ENCODE assay signal across 11 cellular contexts in genomic region chr5:77167695-77168111, GRCh38. TPM values are rescaled to one million over a fixed set of nuclear protein-coding genes. Genes with fewer than 3 reads are reported as not detected.
DNase-seq lines count a peak whose midpoint lies in the region; ATAC-seq and TF ChIP-seq lines count a peak whose summit lies in the region.
"Had no signal": no experiment of that assay in that cellular context is flagged by ENCODE, and none has a peak within 500 bp of the region (broad histone marks: within the 10 kb centered on the region; RNA-seq: fewer than 3 reads in every experiment).

No MANE protein-coding gene starts in this region.

- TF ChIP-seq CTCF in C4-2B (conservative IDR thresholded peaks at IDR 0.05) = no peak
- TF ChIP-seq CTCF in esophagus squamous epithelium (IDR thresholded peaks at IDR 0.05) = no peak
- no peak for TF ChIP-seq CTCF in psoas muscle (IDR thresholded peaks at IDR 0.05)

- no peak for TF ChIP-seq POLR2A in esophagus squamous epithelium (IDR thresholded peaks at IDR 0.05)

- ATAC-seq in psoas muscle (peak; percentile 75 to 87 (median 86)), HG03439 (IDR thresholded peaks at IDR 0.05; ENCODE audit: unreplicated experiment) (no peak), GM21576 (IDR thresholded peaks at IDR 0.05; ENCODE audit: unreplicated experiment) (no peak), GM21360 (IDR thresholded peaks at IDR 0.05; ENCODE audit: unreplicated experiment) (no peak)
- ATAC-seq: natural killer cell treated with Interleukin-12 subunit alpha and Interleukin-12 subunit beta and Interleukin-15 and Interleukin-18, amount 100 ng/mL, for 72 hours had no signal

- H3K9me3 ChIP-seq in esophagus squamous epithelium = no peaks in the 10 kb centered on the region
- H3K9me3 ChIP-seq in psoas muscle = no peaks in the 10 kb centered on the region

- H3K27me3 ChIP-seq in esophagus squamous epithelium = peaks cover 0 to 10% (median 0%) of the 10 kb centered on the region in 4 donors
- H3K27me3 ChIP-seq in psoas muscle (ENCODE audit: insufficient read depth in 3 of 3, low read length in 2 of 3) = no peaks in the 10 kb centered on the region

- 22 to 47% methylated on average over 1 to 4 of the region's 4 CpGs for WGBS in esophagus squamous epithelium, 2 donors
- 11 to 18% (median 12%) methylated on average over 4 of the region's 4 CpGs for WGBS in psoas muscle, 3 donors

- DNase-seq in NCI-H69 (lab: John Stamatoyannopoulos, UW) (peak; percentile 29), esophagus squamous epithelium (lab: John Stamatoyannopoulos, UW) (no peak), psoas muscle (peak in 1 of 2 donors; percentile 15), NCI-H2227 treated with DMSO at 0.1 percent for 48 hours (lab: John Stamatoyannopoulos, UW) (no peak)
- DNase-seq: effector CD4-positive, alpha-beta T cell; stimulated activated naive CD4-positive, alpha-beta T cell treated with Interleukin-2 at 50 U/mL for 16 hours had no signal

- intact Hi-C loops in esophagus squamous epithelium (cut with DNase I) (no loop called here), psoas muscle (cut with DNase I) (no loop called here)

- no peaks in the 10 kb centered on the region for H3K36me3 ChIP-seq in esophagus squamous epithelium
- no peaks in the 10 kb centered on the region for H3K36me3 ChIP-seq in psoas muscle (ENCODE audit: insufficient read depth in 1 of 2, low read depth in 1 of 2)

- H3K27ac ChIP-seq in C4-2B (peak overlapping the region; percentile 89), esophagus squamous epithelium (peak overlapping the region in 3 of 4 donors; percentile 33 to 80 (median 60)), psoas muscle (peak overlapping the region; percentile 55)

- H3K4me3 ChIP-seq in esophagus squamous epithelium (peak overlapping the region in 1 of 4 donors; percentile 28), psoas muscle (no peak overlapping the region)

- H3K4me1 ChIP-seq in esophagus squamous epithelium = peaks cover 0 to 19% (median 13%) of the 10 kb centered on the region in 3 donors
- H3K4me1 ChIP-seq in psoas muscle = peaks cover 9% of the 10 kb centered on the region

RNA-seq across cellular contexts. Expression of gene PDE8B, which starts 42.8 kb away (rescaled TPM):
- total RNA-seq in esophagus squamous epithelium (1 to 10 TPM in 2 of 4 donors, under 1 TPM in 1, not detected in 1; 0.79 to 2.7 (median 1.4) TPM), psoas muscle (1 to 10 TPM in 1 of 4 donors, under 1 TPM in 3; 0.12 to 2.9 (median 0.70) TPM)
- polyA plus RNA-seq in psoas muscle = under 1 TPM; 0.18 to 0.48 (median 0.30) TPM
- total RNA-seq: natural killer cell treated with Interleukin-12 subunit alpha and Interleukin-12 subunit beta and Interleukin-15 and Interleukin-18, amount 100 ng/mL, for 72 hours had no signal

Comparison
In these comparisons a context has a peak if more than half of its experiments do, and no peak if none do; other contexts are left out.
1. ATAC-seq: peak in psoas muscle (4 of 4); none in HG03439 (single experiment), GM21576 (single experiment) and GM21360 (single experiment).
2. Peak in every context shown above with its lines, with median percentiles within 50 percentile points of each other: H3K27ac ChIP-seq.